19 cellular contexts compared by ENCODE assay signal in the genomic region with DNA sequence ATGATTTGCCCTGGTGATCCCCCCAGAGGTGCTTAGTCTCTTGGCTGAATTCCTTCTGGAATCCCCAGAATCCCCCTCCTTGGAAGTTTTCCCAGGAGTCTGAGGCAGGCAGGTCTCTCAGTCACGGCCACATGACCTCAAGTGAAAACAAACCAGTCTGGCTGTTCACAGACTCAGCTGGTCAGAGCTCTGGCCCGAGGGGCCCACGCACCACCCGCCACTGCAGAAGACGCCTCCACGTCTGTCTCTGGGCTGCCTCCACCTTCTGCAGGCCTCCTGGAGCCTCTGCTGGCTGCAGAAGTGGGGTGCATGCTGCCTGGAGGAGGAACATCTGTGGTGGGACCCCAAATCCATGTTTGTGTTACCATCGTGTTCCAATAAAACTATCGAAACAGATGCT. TPM values are rescaled to one million over a fixed set of nuclear protein-coding genes. Genes with fewer than 3 reads are reported as not detected.
"Had no signal": no experiment of that assay in that cellular context is flagged by ENCODE, and none has a peak within 500 bp of the region (broad histone marks: within the 10 kb centered on the region; RNA-seq: fewer than 3 reads in every experiment).

No MANE protein-coding gene starts in this region.

- H3K4me1 ChIP-seq: colonic mucosa, right lobe of liver, SJSA1, vagina had no signal

- H3K4me1 Mint-ChIP-seq: activated naive CD8-positive, alpha-beta T cell treated with anti-CD3 and anti-CD28 coated beads, Interleukin-2, amount 50 U/mL, for 24 hours; natural killer cell had no signal

- H3K27ac Mint-ChIP-seq: activated CD8-positive, alpha-beta T cell treated with anti-CD3 and anti-CD28 coated beads, Interleukin-2, amount 10 ng/mL, durations not matched to agents 7 days and 5 days; activated naive CD8-positive, alpha-beta T cell treated with anti-CD3 and anti-CD28 coated beads, Interleukin-2, amount 50 U/mL, for 24 hours; effector memory CD8-positive, alpha-beta T cell; natural killer cell; stimulated activated naive CD8-positive, alpha-beta T cell treated with anti-CD3 and anti-CD28 coated beads, Interleukin-15, Interleukin-2, amounts not matched to agents 100 ng/mL and 50 ng/mL, for 24 hours had no signal

- DNase-seq: activated CD4-positive, alpha-beta T cell treated with anti-CD3 and anti-CD28 coated beads for 4 hours; activated CD8-positive, alpha-beta T cell treated with anti-CD3 and anti-CD28 coated beads, Interleukin-2, amount 10 ng/mL, durations not matched to agents 7 days and 5 days; activated naive CD8-positive, alpha-beta T cell treated with anti-CD3 and anti-CD28 coated beads, Interleukin-2, amount 50 U/mL, for 24 hours; colonic mucosa; effector memory CD8-positive, alpha-beta T cell; erythroblast; hypothalamus; natural killer cell; stimulated activated CD4-positive, alpha-beta T cell treated with anti-CD3 and anti-CD28 coated beads, Interleukin-12 subunit alpha, Interleukin-12 subunit beta, amount 100 ng/mL, for 4 hours; stimulated activated CD4-positive, alpha-beta T cell treated with anti-CD3 and anti-CD28 coated beads, Interleukin-2, amount 100 ng/mL, for 48 hours; stimulated activated CD8-positive, alpha-beta memory T cell treated with anti-CD3 and anti-CD28 coated beads, Interleukin-4, amount 100 ng/mL, for 48 hours; T1000 had no signal

- H3K27me3 ChIP-seq: cardiac muscle cell, colonic mucosa, right lobe of liver, thyroid gland, vagina had no signal

- H3K4me3 ChIP-seq: cardiac muscle cell, colonic mucosa, right lobe of liver, SJSA1, thyroid gland, vagina had no signal

- H3K9me3 Mint-ChIP-seq: activated naive CD8-positive, alpha-beta T cell treated with anti-CD3 and anti-CD28 coated beads, Interleukin-2, amount 50 U/mL, for 24 hours; effector memory CD8-positive, alpha-beta T cell; natural killer cell; stimulated activated naive CD8-positive, alpha-beta T cell treated with anti-CD3 and anti-CD28 coated beads, Interleukin-15, Interleukin-2, amounts not matched to agents 100 ng/mL and 50 ng/mL, for 24 hours had no signal

- H3K27me3 Mint-ChIP-seq: activated naive CD8-positive, alpha-beta T cell treated with anti-CD3 and anti-CD28 coated beads, Interleukin-2, amount 50 U/mL, for 24 hours; stimulated activated naive CD8-positive, alpha-beta T cell treated with anti-CD3 and anti-CD28 coated beads, Interleukin-15, Interleukin-2, amounts not matched to agents 100 ng/mL and 50 ng/mL, for 24 hours had no signal

- H3K9me3 ChIP-seq: colonic mucosa, right lobe of liver, SJSA1, thyroid gland, vagina had no signal

- H3K36me3 Mint-ChIP-seq: natural killer cell had no signal

- H3K36me3 ChIP-seq: colonic mucosa, right lobe of liver, SJSA1, thyroid gland, vagina had no signal

- H3K27ac ChIP-seq: cardiac muscle cell, colonic mucosa, right lobe of liver, SJSA1, thyroid gland, vagina had no signal

- H3K4me3 Mint-ChIP-seq: activated CD8-positive, alpha-beta T cell treated with anti-CD3 and anti-CD28 coated beads, Interleukin-2, amount 10 ng/mL, durations not matched to agents 7 days and 5 days; activated naive CD8-positive, alpha-beta T cell treated with anti-CD3 and anti-CD28 coated beads, Interleukin-2, amount 50 U/mL, for 24 hours; effector memory CD8-positive, alpha-beta T cell; natural killer cell; stimulated activated naive CD8-positive, alpha-beta T cell treated with anti-CD3 and anti-CD28 coated beads, Interleukin-15, Interleukin-2, amounts not matched to agents 100 ng/mL and 50 ng/mL, for 24 hours had no signal

RNA-seq across cellular contexts. Expression of a gene that starts 52.5 kb away (rescaled TPM):
- total RNA-seq: lung microvascular endothelial cell, SJSA1 had no signal
